ENCODE assay signal across 8 cellular contexts in the genomic region with DNA sequence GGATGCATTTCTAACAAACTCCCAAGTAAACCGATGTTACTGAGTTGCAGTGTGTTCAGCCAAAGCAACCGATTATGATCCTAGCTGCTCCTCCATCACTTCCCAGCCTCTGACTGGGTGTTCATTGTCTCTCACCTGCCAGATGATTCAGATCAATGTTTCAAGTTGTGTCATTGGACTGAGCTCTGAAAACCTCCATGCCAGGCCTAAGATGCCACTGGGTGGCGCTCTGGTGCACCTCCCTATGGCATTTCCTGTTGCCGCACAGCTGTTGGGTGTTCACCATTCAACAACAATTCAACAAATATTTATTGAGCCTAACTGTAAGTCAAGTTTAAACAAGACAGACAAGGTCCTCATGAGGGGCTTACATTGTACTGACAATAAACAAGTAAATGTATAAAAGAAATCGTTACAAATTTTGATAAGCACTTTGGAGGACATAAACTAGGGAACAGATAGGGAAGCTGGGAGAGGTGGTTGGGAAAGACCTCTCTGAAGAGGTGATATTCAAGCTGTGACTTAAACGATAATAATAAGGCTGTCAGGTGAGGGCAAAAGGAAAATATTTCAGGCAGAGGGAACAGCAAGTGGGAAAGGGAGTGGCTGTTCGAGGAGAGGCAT. TPM values are rescaled to one million over a fixed set of nuclear protein-coding genes. Genes with fewer than 3 reads are reported as not detected.
DNase-seq lines count a peak whose midpoint lies in the region; TF ChIP-seq lines count a peak whose summit lies in the region.

No MANE protein-coding gene starts in this region.

- no peaks in the 10 kb centered on the region for H3K36me3 Mint-ChIP-seq in activated CD4-positive, alpha-beta memory T cell treated with anti-CD3 and anti-CD28 coated beads, Interleukin-2, amount 10 ng/mL, durations not matched to agents 7 days and 5 days (ENCODE audit: low read depth)
- H3K36me3 Mint-ChIP-seq in nephron progenitor cell (ENCODE audit: low read depth) (no peaks in the 10 kb centered on the region), type B pancreatic cell (no peaks in the 10 kb centered on the region)

- no peaks in the 10 kb centered on the region for H3K9me3 Mint-ChIP-seq in activated CD4-positive, alpha-beta memory T cell treated with anti-CD3 and anti-CD28 coated beads, Interleukin-2, amount 10 ng/mL, durations not matched to agents 7 days and 5 days
- H3K9me3 Mint-ChIP-seq in nephron progenitor cell (no peaks in the 10 kb centered on the region), type B pancreatic cell (no peaks in the 10 kb centered on the region)

- no peak overlapping the region for H3K27ac Mint-ChIP-seq in activated CD4-positive, alpha-beta memory T cell treated with anti-CD3 and anti-CD28 coated beads, Interleukin-2, amount 10 ng/mL, durations not matched to agents 7 days and 5 days
- H3K27ac Mint-ChIP-seq in nephron progenitor cell (no peak overlapping the region), type B pancreatic cell (no peak overlapping the region)

- peaks cover 17% of the 10 kb centered on the region for H3K4me1 Mint-ChIP-seq in activated CD4-positive, alpha-beta memory T cell treated with anti-CD3 and anti-CD28 coated beads, Interleukin-2, amount 10 ng/mL, durations not matched to agents 7 days and 5 days
- H3K4me1 Mint-ChIP-seq in nephron progenitor cell (no peaks in the 10 kb centered on the region), type B pancreatic cell (ENCODE audit: unreplicated experiment) (peaks cover 4% of the 10 kb centered on the region)

- TF ChIP-seq CTCF in AG10803 (conservative IDR thresholded peaks at IDR 0.05; ENCODE audit: low read length) (peak; percentile 74), GM20000 (IDR thresholded peaks at IDR 0.05; ENCODE audit: extremely low read depth, missing control alignments) (peak; percentile 13), epithelial cell of esophagus (IDR thresholded peaks at IDR 0.05; ENCODE audit: insufficient read depth, low read depth, low read length, missing control alignments) (peak; percentile 69), nephron progenitor cell (IDR thresholded peaks at IDR 0.05) (peak; percentile 51), type B pancreatic cell (conservative IDR thresholded peaks at IDR 0.05) (peak; percentile 68)

- DNase-seq in AG10803 (ENCODE audit: low read depth) (peak; percentile 48), GM20000 (ENCODE audit: low spot score) (peak; percentile 54), NCI-H146 treated with DMSO at 0.1 percent for 48 hours (lab: John Stamatoyannopoulos, UW; ENCODE audit: unreplicated experiment) (peak; percentile 88), epithelial cell of esophagus (ENCODE audit: low read depth) (peak; percentile 81), nephron progenitor cell (peak; percentile 50), type B pancreatic cell (ENCODE audit: extremely low spot score, unreplicated experiment) (no peak), occipital lobe (lab: John Stamatoyannopoulos, UW) (no peak)
- DNase-seq in activated CD4-positive, alpha-beta memory T cell treated with anti-CD3 and anti-CD28 coated beads, Interleukin-2, amount 10 ng/mL, durations not matched to agents 7 days and 5 days: peak; percentile 83

- POLR2A ChIA-PET in activated CD4-positive, alpha-beta memory T cell treated with anti-CD3 and anti-CD28 coated beads, Interleukin-2, amount 10 ng/mL, durations not matched to agents 7 days and 5 days (lab: Charles Lee): interaction anchor here (0.7 to 2.8 kb wide), 7 partner anchors 26 to 271 kb away, joined by 3 to 10 read pairs (median 4); no protein-coding TSS in a partner anchor

- CTCF ChIA-PET in activated CD4-positive, alpha-beta memory T cell treated with anti-CD3 and anti-CD28 coated beads, Interleukin-2, amount 10 ng/mL, durations not matched to agents 7 days and 5 days (lab: Charles Lee): interaction anchor here (0.7 to 8.9 kb wide), 33 partner anchors 8 to 284 kb away, joined by 3 to 239 read pairs (median 5); partner anchors contain the start of genes CCSER2 and GHITM

- no peak overlapping the region for H3K4me3 ChIP-seq in AG10803 (ENCODE audit: low read length)
- H3K4me3 ChIP-seq in epithelial cell of esophagus (ENCODE audit: low read length): no peak overlapping the region

- peaks cover 28% of the 10 kb centered on the region for H3K27me3 Mint-ChIP-seq in activated CD4-positive, alpha-beta memory T cell treated with anti-CD3 and anti-CD28 coated beads, Interleukin-2, amount 10 ng/mL, durations not matched to agents 7 days and 5 days
- H3K27me3 Mint-ChIP-seq in nephron progenitor cell (ENCODE audit: low read depth, poor library complexity): peaks cover 27% of the 10 kb centered on the region
- H3K27me3 Mint-ChIP-seq in type B pancreatic cell: peaks cover 36% of the 10 kb centered on the region

- no peak overlapping the region for H3K4me3 Mint-ChIP-seq in activated CD4-positive, alpha-beta memory T cell treated with anti-CD3 and anti-CD28 coated beads, Interleukin-2, amount 10 ng/mL, durations not matched to agents 7 days and 5 days
- H3K4me3 Mint-ChIP-seq in nephron progenitor cell: no peak overlapping the region
- no peak overlapping the region for H3K4me3 Mint-ChIP-seq in type B pancreatic cell

RNA-seq across cellular contexts. Expression of gene RGR, which starts 22.8 kb away (rescaled TPM):
- not detected for total RNA-seq in activated CD4-positive, alpha-beta memory T cell treated with anti-CD3 and anti-CD28 coated beads, Interleukin-2, amount 10 ng/mL, durations not matched to agents 7 days and 5 days
- total RNA-seq in type B pancreatic cell (ENCODE audit: low replicate concordance) (not detected in 2 replicates), occipital lobe (0.47 TPM)

RNA-seq across cellular contexts. Expression of gene LRIT1, which starts 26.3 kb away (rescaled TPM):
- total RNA-seq in activated CD4-positive, alpha-beta memory T cell treated with anti-CD3 and anti-CD28 coated beads, Interleukin-2, amount 10 ng/mL, durations not matched to agents 7 days and 5 days: not detected
- total RNA-seq in type B pancreatic cell (ENCODE audit: low replicate concordance): not detected in 2 replicates
- not detected for total RNA-seq in occipital lobe

RNA-seq across cellular contexts. Expression of gene LRIT2, which starts 42.3 kb away (rescaled TPM):
- total RNA-seq in activated CD4-positive, alpha-beta memory T cell treated with anti-CD3 and anti-CD28 coated beads, Interleukin-2, amount 10 ng/mL, durations not matched to agents 7 days and 5 days: not detected
- total RNA-seq in type B pancreatic cell (ENCODE audit: low replicate concordance) (not detected in 2 replicates), occipital lobe (not detected)

Comparison
In these comparisons a context has a peak if more than half of its experiments do, and no peak if none do; other contexts are left out.
1. DNase-seq: peak in AG10803 (single experiment), GM20000 (single experiment), NCI-H146 treated with DMSO at 0.1 percent for 48 hours (single experiment), activated CD4-positive, alpha-beta memory T cell treated with anti-CD3 and anti-CD28 coated beads, Interleukin-2, amount 10 ng/mL, durations not matched to agents 7 days and 5 days (single experiment), epithelial cell of esophagus (single experiment) and nephron progenitor cell (single experiment); none in type B pancreatic cell (single experiment) and occipital lobe (single experiment).
2. CTCF ChIP-seq: peak in every context shown above with its lines; median percentile 74 in AG10803; 69 in epithelial cell of esophagus; 68 in type B pancreatic cell; 51 in nephron progenitor cell; 13 in GM20000.